8 cellular contexts compared by ENCODE assay signal in genomic region chr1:226691257-226691656, GRCh38. TPM values are rescaled to one million over a fixed set of nuclear protein-coding genes. Genes with fewer than 3 reads are reported as not detected.
DNase-seq lines count a peak whose midpoint lies in the region; ATAC-seq and TF ChIP-seq lines count a peak whose summit lies in the region.

No MANE protein-coding gene starts in this region.

- no peak for TF ChIP-seq CTCF in SU-DHL-6 (IDR thresholded peaks at IDR 0.05; ENCODE audit: insufficient read depth, low read length, poor library complexity, severe bottlenecking)
- no peak for TF ChIP-seq CTCF in colonic mucosa (IDR thresholded peaks at IDR 0.05)

- ATAC-seq in GM21447 (IDR thresholded peaks at IDR 0.05; ENCODE audit: unreplicated experiment) (peak; percentile 54), HG03175 (IDR thresholded peaks at IDR 0.05; ENCODE audit: unreplicated experiment) (no peak)

- H3K27me3 ChIP-seq in SU-DHL-6 (ENCODE audit: low read length) = no peaks in the 10 kb centered on the region
- H3K27me3 ChIP-seq in colonic mucosa = no peaks in the 10 kb centered on the region

- H3K4me2 ChIP-seq in SU-DHL-6 (ENCODE audit: low read depth, low read length, poor library complexity, severe bottlenecking) = peak overlapping the region; percentile 17

- intact Hi-C loops in colonic mucosa (cut with DNase I) = no loop called here

- H3K36me3 ChIP-seq in SU-DHL-6 (ENCODE audit: low read length) = peaks cover 2% of the 10 kb centered on the region; the same call in 1 of the 2 replicates
- H3K36me3 ChIP-seq in colonic mucosa = no peaks in the 10 kb centered on the region

- H3K79me2 ChIP-seq in SU-DHL-6 (ENCODE audit: insufficient read depth, low read length) = no peaks in the 10 kb centered on the region

- no peaks in the 10 kb centered on the region for H3K9me2 ChIP-seq in SU-DHL-6 (replicated peaks; ENCODE audit: insufficient read depth, low read length)

- H3K9me3 ChIP-seq in SU-DHL-6 (ENCODE audit: insufficient read depth, low read length) (no peaks in the 10 kb centered on the region), colonic mucosa (no peaks in the 10 kb centered on the region)

- H3K4me1 ChIP-seq in colonic mucosa = peaks cover 4% of the 10 kb centered on the region

- H4K20me1 ChIP-seq in SU-DHL-6 (ENCODE audit: low read depth, low read length) = no peaks in the 10 kb centered on the region

- H3K9ac ChIP-seq in SU-DHL-6 (ENCODE audit: low read length) (no peak overlapping the region), colonic mucosa (ENCODE audit: low read depth in 2 of 2, low read length in 2 of 2) (no peak overlapping the region)

- no peak overlapping the region for H2AFZ ChIP-seq in SU-DHL-6 (ENCODE audit: low read depth, low read length, severe bottlenecking)

- no peaks in the 10 kb centered on the region for H3F3A ChIP-seq in SU-DHL-6 (ENCODE audit: insufficient read depth)

- DNase-seq in colonic mucosa = no peak
- peak; percentile 40 for DNase-seq in stimulated activated CD8-positive, alpha-beta memory T cell treated with anti-CD3 and anti-CD28 coated beads, Interleukin-12 subunit alpha, Interleukin-12 subunit beta, amount 100 ng/mL, for 4 hours (ENCODE audit: low read depth)
- DNase-seq in SW 1271 (lab: John Stamatoyannopoulos, UW) = no peak
- DNase-seq in NCI-H82 (lab: John Stamatoyannopoulos, UW) = no peak
- DNase-seq in NCI-H146 (lab: John Stamatoyannopoulos, UW) = no peak

- H3K27ac ChIP-seq in SU-DHL-6 (ENCODE audit: low read depth, low read length) (peak overlapping the region; percentile 54), colonic mucosa (peak overlapping the region; percentile 32)

- no peak overlapping the region for H3K4me3 ChIP-seq in SU-DHL-6 (ENCODE audit: insufficient read depth, low read length, poor library complexity, severe bottlenecking)
- no peak overlapping the region for H3K4me3 ChIP-seq in colonic mucosa

RNA-seq across cellular contexts. Expression of gene ITPKB, which starts 47.8 kb away (rescaled TPM):
- total RNA-seq in colonic mucosa = 10 to 100 TPM; 11.6 to 16.9 TPM
